Comparison of ENCODE assay signal across 1 cellular context in genomic region chr16:86016201-86016965, GRCh38.
TF ChIP-seq lines count a peak whose summit lies in the region.

No MANE protein-coding gene starts in this region.

TF ChIP-seq in GM12878, 131 proteins besides CTCF, POLR2A, EP300 and RAD21 (continued from another document):
- no peak for TF ChIP-seq DPF2 (IDR thresholded peaks at IDR 0.05)
- TF ChIP-seq CEBPB (IDR thresholded peaks at IDR 0.05; ENCODE audit: borderline replicate concordance in 1 of 2, low read depth in 2 of 2, low read length in 2 of 2): no peak
- no peak for TF ChIP-seq STAT1 (conservative IDR thresholded peaks at IDR 0.05)
- TF ChIP-seq SMAD5 (IDR thresholded peaks at IDR 0.05; ENCODE audit: low read depth): no peak
- no peak for TF ChIP-seq MYC (IDR thresholded peaks at IDR 0.05; ENCODE audit: insufficient read depth, insufficient read length, insufficient replicate concordance, low read length, severe bottlenecking)
- TF ChIP-seq MAX (IDR thresholded peaks at IDR 0.05; ENCODE audit: low read depth, low read length): no peak
- no peak for TF ChIP-seq SIX5 (IDR thresholded peaks at IDR 0.05; ENCODE audit: low read depth, low read length, severe bottlenecking)
- TF ChIP-seq FOXM1 (IDR thresholded peaks at IDR 0.05; ENCODE audit: low read depth, low read length): peak; percentile 69; the same call in 1 of the 2 replicates
- peak; percentile 95 for TF ChIP-seq RUNX3 (IDR thresholded peaks at IDR 0.05; ENCODE audit: low read length)
- no peak for TF ChIP-seq GATAD2B (conservative IDR thresholded peaks at IDR 0.05; ENCODE audit: low read depth)
- no peak for TF ChIP-seq SP1 (IDR thresholded peaks at IDR 0.05; ENCODE audit: low read depth, low read length)
- TF ChIP-seq SPI1 (IDR thresholded peaks at IDR 0.05; ENCODE audit: borderline replicate concordance, insufficient read depth, low read depth, low read length): no peak
- TF ChIP-seq TCF3 (IDR thresholded peaks at IDR 0.05; ENCODE audit: borderline replicate concordance, insufficient read depth, low read depth, low read length): peak; percentile 71; the same call in 1 of the 2 replicates
- TF ChIP-seq SMC3 (IDR thresholded peaks at IDR 0.05; ENCODE audit: borderline replicate concordance, low read length): peak; percentile 98
- no peak for TF ChIP-seq ZNF622 (IDR thresholded peaks at IDR 0.05)
- TF ChIP-seq NKRF (conservative IDR thresholded peaks at IDR 0.05): no peak
- TF ChIP-seq CBFB (IDR thresholded peaks at IDR 0.05; ENCODE audit: low read depth): peak; percentile 86; the same call in 1 of the 2 replicates
- 0 out of 2 replicates have a peak, but pooled peaks have one; percentile 25 for TF ChIP-seq NR2F1 (conservative IDR thresholded peaks at IDR 0.05)
- no peak for TF ChIP-seq ZBTB11 (CRISPR knock-in tag; IDR thresholded peaks at IDR 0.05)
- peak; percentile 46; the same call in 1 of the 2 replicates for TF ChIP-seq NBN (IDR thresholded peaks at IDR 0.05)
- TF ChIP-seq YBX1 (IDR thresholded peaks at IDR 0.05): no peak
- TF ChIP-seq TARDBP (IDR thresholded peaks at IDR 0.05; ENCODE audit: borderline replicate concordance): no peak
- TF ChIP-seq MEF2A (IDR thresholded peaks at IDR 0.05; ENCODE audit: insufficient read depth, low read depth, low read length): no peak
- no peak for TF ChIP-seq RELB (IDR thresholded peaks at IDR 0.05; ENCODE audit: low read depth)
- no peak for TF ChIP-seq KAT2A (conservative IDR thresholded peaks at IDR 0.05; ENCODE audit: control insufficient read depth, low read depth, low read length)
- TF ChIP-seq BCL11A (IDR thresholded peaks at IDR 0.05; ENCODE audit: low read depth, low read length): 0 out of 2 replicates have a peak, but pooled peaks have one; percentile 6
- TF ChIP-seq MYB (IDR thresholded peaks at IDR 0.05; ENCODE audit: borderline replicate concordance, low read depth, low read length): no peak
- TF ChIP-seq EED (IDR thresholded peaks at IDR 0.05; ENCODE audit: low read depth): peak; percentile 57
- TF ChIP-seq FOS (IDR thresholded peaks at IDR 0.05; ENCODE audit: borderline replicate concordance, extremely low read depth, insufficient read length): no peak
- peak; percentile 18 for TF ChIP-seq RELA (IDR thresholded peaks at IDR 0.05; ENCODE audit: borderline replicate concordance, partially characterized antibody)
- TF ChIP-seq CHD1 (IDR thresholded peaks at IDR 0.05; ENCODE audit: low read depth, low read length): no peak
- TF ChIP-seq TAF1 (IDR thresholded peaks at IDR 0.05; ENCODE audit: borderline replicate concordance, low read depth, low read length): no peak
- TF ChIP-seq POU2F2 (IDR thresholded peaks at IDR 0.05; ENCODE audit: borderline replicate concordance, low read depth, low read length): no peak
- no peak for TF ChIP-seq SUZ12 (IDR thresholded peaks at IDR 0.05; ENCODE audit: unreplicated experiment)
TF ChIP-seq in GM12878: peak in this region for 20.
